20 cellular contexts compared by ENCODE assay signal in genomic region chr3:104244680-104245079, GRCh38.
"Had no signal": no experiment of that assay in that cellular context is flagged by ENCODE, and none has a peak within 500 bp of the region (broad histone marks: within the 10 kb centered on the region; RNA-seq: fewer than 3 reads in every experiment).

No MANE protein-coding gene starts in this region.

- ATAC-seq: activated CD8-positive, alpha-beta memory T cell treated with anti-CD3 and anti-CD28 coated beads, Interleukin-2, amount 10 ng/mL, durations not matched to agents 7 days and 5 days; activated CD8-positive, alpha-beta T cell treated with anti-CD3 and anti-CD28 coated beads for 36 hours; left colon; sciatic nerve; stimulated activated effector memory CD8-positive, alpha-beta T cell treated with anti-CD3 and anti-CD28 coated beads, Interleukin-12 subunit alpha, Interleukin-12 subunit beta, amount 100 ng/mL, for 72 hours; stimulated activated naive CD8-positive, alpha-beta T cell treated with anti-CD3 and anti-CD28 coated beads, Interleukin-15, amount 100 ng/mL, for 72 hours had no signal

- H3K9me3 ChIP-seq: colonic mucosa, tibial artery had no signal

- DNase-seq: activated CD4-positive, alpha-beta T cell treated with anti-CD3 and anti-CD28 coated beads for 48 hours; activated CD8-positive, alpha-beta memory T cell treated with anti-CD3 and anti-CD28 coated beads, Interleukin-2, amount 10 ng/mL, durations not matched to agents 7 days and 5 days; activated CD8-positive, alpha-beta T cell treated with anti-CD3 and anti-CD28 coated beads for 36 hours; activated gamma-delta T cell; activated T-cell treated with anti-CD3 and anti-CD28 coated beads for 4 hours; brain microvascular endothelial cell; colonic mucosa; dorsolateral prefrontal cortex; left colon; nephron progenitor cell; occipital lobe; small intestine; stimulated activated CD4-positive, alpha-beta T cell treated with anti-CD3 and anti-CD28 coated beads, Interleukin-2, amount 100 ng/mL, for 24 hours; stimulated activated naive CD8-positive, alpha-beta T cell treated with anti-CD3 and anti-CD28 coated beads, Interleukin-15, amount 100 ng/mL, for 72 hours; tibial artery had no signal

- H3K36me3 ChIP-seq: ascending aorta, brain microvascular endothelial cell, colonic mucosa, tibial artery had no signal

- H3K4me1 ChIP-seq: ascending aorta, colonic mucosa, tibial artery had no signal

- H3K27ac ChIP-seq: ascending aorta, brain microvascular endothelial cell, colonic mucosa, dorsolateral prefrontal cortex, epithelial cell of prostate, tibial artery had no signal

- FAIRE-seq: keratinocyte had no signal

- H3K27me3 ChIP-seq: ascending aorta, brain microvascular endothelial cell, colonic mucosa, dorsolateral prefrontal cortex, tibial artery had no signal

- H3K4me3 ChIP-seq: ascending aorta, colonic mucosa, dorsolateral prefrontal cortex, tibial artery had no signal
